Comparison of ENCODE assay signal across 8 cellular contexts in genomic region chr16:29007865-29008593, GRCh38. TPM values are rescaled to one million over a fixed set of nuclear protein-coding genes. Genes with fewer than 3 reads are reported as not detected.
DNase-seq lines count a peak whose midpoint lies in the region; ATAC-seq and TF ChIP-seq lines count a peak whose summit lies in the region.

No MANE protein-coding gene starts in this region.

- H3K4me2 ChIP-seq in DND-41 (ENCODE audit: insufficient read depth, low read length) = no peak overlapping the region
- H3K4me2 ChIP-seq in osteoblast (ENCODE audit: insufficient read depth, low read length) = no peak overlapping the region

- H3K27me3 ChIP-seq in DND-41 (ENCODE audit: insufficient read depth, low read length, poor library complexity) (no peaks in the 10 kb centered on the region), osteoblast (ENCODE audit: insufficient read depth, low read length) (no peaks in the 10 kb centered on the region)

- no peak overlapping the region for H3K9ac ChIP-seq in DND-41 (ENCODE audit: low read depth, low read length)

- H3K9me3 ChIP-seq in DND-41 (ENCODE audit: insufficient read depth, low read length, severe bottlenecking) (no peaks in the 10 kb centered on the region), osteoblast (ENCODE audit: low read depth, low read length) (no peaks in the 10 kb centered on the region)

- H3K36me3 ChIP-seq in DND-41 (ENCODE audit: insufficient read depth, low read length) (no peaks in the 10 kb centered on the region), osteoblast (ENCODE audit: insufficient read depth, low read length) (no peaks in the 10 kb centered on the region)

- H3K79me2 ChIP-seq in DND-41 (ENCODE audit: insufficient read depth, low read length) (no peaks in the 10 kb centered on the region), osteoblast (ENCODE audit: insufficient read depth, low read length) (no peaks in the 10 kb centered on the region)

- no peaks in the 10 kb centered on the region for H4K20me1 ChIP-seq in DND-41 (ENCODE audit: insufficient read depth, low read length)
- H4K20me1 ChIP-seq in osteoblast (ENCODE audit: insufficient read depth, low read length) = no peaks in the 10 kb centered on the region

- ATAC-seq in DND-41 (ENCODE audit: insufficient read depth, low read depth) (peak; percentile 75), GM18861 (IDR thresholded peaks at IDR 0.05; ENCODE audit: unreplicated experiment) (no peak), GM19452 (IDR thresholded peaks at IDR 0.05; ENCODE audit: unreplicated experiment) (no peak), GM19324 (IDR thresholded peaks at IDR 0.05; ENCODE audit: low FRiP score, unreplicated experiment) (no peak)

- TF ChIP-seq CTCF in DND-41 (IDR thresholded peaks at IDR 0.05; ENCODE audit: borderline replicate concordance, extremely low read depth, low read length, poor library complexity, severe bottlenecking) = no peak
- no peak for TF ChIP-seq CTCF in osteoblast (IDR thresholded peaks at IDR 0.05; ENCODE audit: extremely low read depth, low read depth, low read length)
- no peak for TF ChIP-seq CTCF in coronary artery (IDR thresholded peaks at IDR 0.05)

- H3K4me3 ChIP-seq in DND-41 (ENCODE audit: low read depth in 1 of 2, low read length in 2 of 2) (no peak overlapping the region; a peak in 1 of 4 replicates), osteoblast (ENCODE audit: insufficient read depth, low read length) (no peak overlapping the region), coronary artery (no peak overlapping the region)

- H3K27ac ChIP-seq in DND-41 (ENCODE audit: low read length) (peak overlapping the region; percentile 49; the same call in 1 of the 2 replicates), osteoblast (ENCODE audit: low read depth, low read length) (no peak overlapping the region), coronary artery (no peak overlapping the region)

- H3K4me1 ChIP-seq in DND-41 (ENCODE audit: insufficient read depth, low read length) (peaks cover 23% of the 10 kb centered on the region), osteoblast (ENCODE audit: insufficient read depth, low read length) (peaks cover 4% of the 10 kb centered on the region)

- DNase-seq in DND-41 = peak; percentile 76
- peak; percentile 66 for DNase-seq in T follicular helper cell (ENCODE audit: low read depth)
- DNase-seq in activated gamma-delta T cell treated with anti-CD3 and anti-CD28 coated beads, Interleukin-2, amount 50 U/mL, for 16 hours (ENCODE audit: low read depth) = peak; percentile 52
- peak; percentile 93 for DNase-seq in osteoblast (ENCODE audit: insufficient read length, low spot score, missing footprints)
- DNase-seq in coronary artery (ENCODE audit: low spot score) = no peak

- H2AFZ ChIP-seq in DND-41 (ENCODE audit: low read depth, low read length) (no peak overlapping the region), osteoblast (ENCODE audit: low read length) (no peak overlapping the region)

RNA-seq across cellular contexts. Expression of gene LAT, which starts 23.2 kb away (rescaled TPM):
- total RNA-seq in osteoblast = 1.2 and 1.4 TPM in 2 replicates

RNA-seq across cellular contexts. Expression of gene SPNS1, which starts 33.5 kb away (rescaled TPM):
- total RNA-seq in osteoblast = 50.7 and 51.9 TPM in 2 replicates

RNA-seq across cellular contexts. Expression of gene NFATC2IP, which starts 57.3 kb away (rescaled TPM):
- total RNA-seq in osteoblast = 18.1 and 20.0 TPM in 2 replicates
